Comparison of ENCODE assay signal across 1 cellular context in the genomic region with DNA sequence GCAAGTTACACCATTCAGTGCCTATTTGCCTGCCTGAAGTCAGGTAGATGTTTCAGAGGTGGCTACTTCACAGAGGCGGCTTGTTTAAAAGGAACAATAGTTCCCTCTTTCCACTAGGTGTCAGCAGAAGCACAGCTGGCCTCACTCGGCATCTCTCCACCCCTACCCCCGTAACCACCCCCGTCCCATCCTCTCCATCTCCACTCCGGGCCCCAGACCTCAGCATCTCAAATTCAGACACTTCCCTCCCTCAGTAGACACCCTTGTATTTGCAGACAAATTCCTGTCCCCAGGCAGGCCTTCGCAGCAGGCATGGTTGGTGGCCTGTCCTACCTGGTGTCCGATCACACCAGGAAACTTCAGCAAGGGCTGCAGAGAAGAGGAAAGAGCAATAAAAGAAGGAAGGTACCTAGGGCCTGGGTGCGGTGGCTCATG.
TF ChIP-seq lines count a peak whose summit lies in the region.

No MANE protein-coding gene starts in this region.

TF ChIP-seq in IMR-90, 13 proteins besides CTCF, POLR2A, EP300 and RAD21 (continued from another document):
- TF ChIP-seq, protein P1, sequence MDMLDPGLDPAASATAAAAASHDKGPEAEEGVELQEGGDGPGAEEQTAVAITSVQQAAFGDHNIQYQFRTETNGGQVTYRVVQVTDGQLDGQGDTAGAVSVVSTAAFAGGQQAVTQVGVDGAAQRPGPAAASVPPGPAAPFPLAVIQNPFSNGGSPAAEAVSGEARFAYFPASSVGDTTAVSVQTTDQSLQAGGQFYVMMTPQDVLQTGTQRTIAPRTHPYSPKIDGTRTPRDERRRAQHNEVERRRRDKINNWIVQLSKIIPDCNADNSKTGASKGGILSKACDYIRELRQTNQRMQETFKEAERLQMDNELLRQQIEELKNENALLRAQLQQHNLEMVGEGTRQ (IDR thresholded peaks at IDR 0.05; ENCODE audit: low read depth, low read length) = no peak
- TF ChIP-seq FOS (IDR thresholded peaks at IDR 0.05; ENCODE audit: low read depth, low read length) = no peak
- TF ChIP-seq BHLHE40 (IDR thresholded peaks at IDR 0.05; ENCODE audit: low read depth, low read length) = no peak
- TF ChIP-seq SMC3 (IDR thresholded peaks at IDR 0.05; ENCODE audit: low read depth, low read length) = peak; percentile 81
- TF ChIP-seq MXI1 (IDR thresholded peaks at IDR 0.05; ENCODE audit: borderline replicate concordance, low read depth, low read length) = no peak
